In genomic region chr3:193556841-193557240, GRCh38 we compare ENCODE assay signal across 23 cellular contexts. TPM values are rescaled to one million over a fixed set of nuclear protein-coding genes. Genes with fewer than 3 reads are reported as not detected.
A peak's percentile ranks its signal among the peaks of the same experiment; 100 is the strongest.
DNase-seq lines count a peak whose midpoint lies in the region; ATAC-seq lines count a peak whose summit lies in the region.
"Had no signal": no experiment of that assay in that cellular context is flagged by ENCODE, and none has a peak within 500 bp of the region (broad histone marks: within the 10 kb centered on the region; RNA-seq: fewer than 3 reads in every experiment).

No MANE protein-coding gene starts in this region.

- no peaks in the 10 kb centered on the region for H3K9me3 Mint-ChIP-seq in activated CD4-positive, alpha-beta memory T cell treated with anti-CD3 and anti-CD28 coated beads, Interleukin-2, amount 10 ng/mL, durations not matched to agents 7 days and 5 days
- H3K9me3 Mint-ChIP-seq: activated CD8-positive, alpha-beta T cell treated with anti-CD3 and anti-CD28 coated beads for 36 hours; effector memory CD8-positive, alpha-beta T cell; neural crest cell; T-cell had no signal

- POLR2A ChIA-PET in activated CD4-positive, alpha-beta memory T cell treated with anti-CD3 and anti-CD28 coated beads, Interleukin-2, amount 10 ng/mL, durations not matched to agents 7 days and 5 days (lab: Charles Lee): no interaction called here

- H3K27ac Mint-ChIP-seq in activated CD4-positive, alpha-beta memory T cell treated with anti-CD3 and anti-CD28 coated beads, Interleukin-2, amount 10 ng/mL, durations not matched to agents 7 days and 5 days: no peak overlapping the region
- H3K27ac Mint-ChIP-seq: activated CD8-positive, alpha-beta T cell treated with anti-CD3 and anti-CD28 coated beads for 36 hours; effector memory CD8-positive, alpha-beta T cell; T-cell had no signal

- DNase-seq in DMS53 (lab: John Stamatoyannopoulos, UW): peak; percentile 74
- DNase-seq in NCI-H2029 (lab: John Stamatoyannopoulos, UW): peak; percentile 76
- DNase-seq in cerebellum (ENCODE audit: low spot score): peak; percentile 8
- peak; percentile 82 for DNase-seq in mucosa of gallbladder (ENCODE audit: low spot score)
- no peak for DNase-seq in pons (ENCODE audit: low spot score)
- no peak for DNase-seq in activated CD4-positive, alpha-beta memory T cell treated with anti-CD3 and anti-CD28 coated beads, Interleukin-2, amount 10 ng/mL, durations not matched to agents 7 days and 5 days
- DNase-seq: activated CD4-positive, CD25-positive, alpha-beta regulatory T cell; activated CD8-positive, alpha-beta T cell treated with anti-CD3 and anti-CD28 coated beads for 36 hours; activated gamma-delta T cell; activated T-cell treated with anti-CD3 and anti-CD28 coated beads for 4 hours; Caco-2; effector memory CD8-positive, alpha-beta T cell; EL; foreskin keratinocyte; left ventricle myocardium superior; T-cell; upper lobe of left lung had no signal

- CTCF ChIA-PET in activated CD4-positive, alpha-beta memory T cell treated with anti-CD3 and anti-CD28 coated beads, Interleukin-2, amount 10 ng/mL, durations not matched to agents 7 days and 5 days (lab: Charles Lee): no interaction called here

- no peaks in the 10 kb centered on the region for H3K4me1 Mint-ChIP-seq in activated CD4-positive, alpha-beta memory T cell treated with anti-CD3 and anti-CD28 coated beads, Interleukin-2, amount 10 ng/mL, durations not matched to agents 7 days and 5 days
- H3K4me1 Mint-ChIP-seq: neural crest cell, T-cell had no signal

- no peaks in the 10 kb centered on the region for H3K36me3 Mint-ChIP-seq in activated CD4-positive, alpha-beta memory T cell treated with anti-CD3 and anti-CD28 coated beads, Interleukin-2, amount 10 ng/mL, durations not matched to agents 7 days and 5 days (ENCODE audit: low read depth)
- H3K36me3 Mint-ChIP-seq: T-cell had no signal

- no peak overlapping the region for H3K4me3 Mint-ChIP-seq in activated CD4-positive, alpha-beta memory T cell treated with anti-CD3 and anti-CD28 coated beads, Interleukin-2, amount 10 ng/mL, durations not matched to agents 7 days and 5 days
- H3K4me3 Mint-ChIP-seq: activated CD8-positive, alpha-beta T cell treated with anti-CD3 and anti-CD28 coated beads for 36 hours; effector memory CD8-positive, alpha-beta T cell; neural crest cell; T-cell had no signal

- ATAC-seq in HG02981 (IDR thresholded peaks at IDR 0.05; ENCODE audit: unreplicated experiment) (no peak), GM21717 (IDR thresholded peaks at IDR 0.05; ENCODE audit: unreplicated experiment) (no peak)
- ATAC-seq: activated CD8-positive, alpha-beta T cell treated with anti-CD3 and anti-CD28 coated beads for 36 hours; effector memory CD8-positive, alpha-beta T cell; esophagus mucosa; foreskin keratinocyte; left ventricle myocardium superior; T-cell had no signal

- peaks cover 3% of the 10 kb centered on the region for H3K27me3 Mint-ChIP-seq in activated CD4-positive, alpha-beta memory T cell treated with anti-CD3 and anti-CD28 coated beads, Interleukin-2, amount 10 ng/mL, durations not matched to agents 7 days and 5 days
- H3K27me3 Mint-ChIP-seq: activated CD8-positive, alpha-beta T cell treated with anti-CD3 and anti-CD28 coated beads for 36 hours; effector memory CD8-positive, alpha-beta T cell had no signal

RNA-seq across cellular contexts. Expression of gene ATP13A4, which starts 2.1 kb away (rescaled TPM):
- total RNA-seq in cerebellum (7.3 TPM), mucosa of gallbladder (47.2 TPM)
- 1 to 10 TPM; 1.7 to 1.8 TPM for total RNA-seq in activated CD4-positive, alpha-beta memory T cell treated with anti-CD3 and anti-CD28 coated beads, Interleukin-2, amount 10 ng/mL, durations not matched to agents 7 days and 5 days
- total RNA-seq: foreskin keratinocyte, RPMI7951, SJSA1 had no signal

RNA-seq across cellular contexts. Expression of gene OPA1, which starts 36.2 kb away (rescaled TPM):
- total RNA-seq in cerebellum: 88.9 TPM
- 41.5 TPM for total RNA-seq in mucosa of gallbladder
- total RNA-seq in activated CD4-positive, alpha-beta memory T cell treated with anti-CD3 and anti-CD28 coated beads, Interleukin-2, amount 10 ng/mL, durations not matched to agents 7 days and 5 days: 10 to 100 TPM; 61.0 to 66.4 TPM

Comparison
In these comparisons a context has a peak if more than half of its experiments do, and no peak if none do; other contexts are left out.
1. DNase-seq: peak in DMS53 (single experiment), NCI-H2029 (single experiment), cerebellum (single experiment) and mucosa of gallbladder (single experiment); none in pons (single experiment) and activated CD4-positive, alpha-beta memory T cell treated with anti-CD3 and anti-CD28 coated beads, Interleukin-2, amount 10 ng/mL, durations not matched to agents 7 days and 5 days (single experiment).